ENCODE assay signal across 1 cellular context in genomic region chr1:9292361-9293240, GRCh38.
TF ChIP-seq lines count a peak whose summit lies in the region.

TSS of gene SPSB1 (plus strand) at chr1:9292894. CDS start at chr1:9355892, 62,998 bp downstream.

TF ChIP-seq in HCT116, 20 proteins besides CTCF, POLR2A, EP300 and RAD21 (continued from another document):
- peak; percentile 96 for TF ChIP-seq POLR2AphosphoS5 (IDR thresholded peaks at IDR 0.05; ENCODE audit: low read depth, low read length)
